Comparison of ENCODE assay signal across 10 cellular contexts in the genomic region with DNA sequence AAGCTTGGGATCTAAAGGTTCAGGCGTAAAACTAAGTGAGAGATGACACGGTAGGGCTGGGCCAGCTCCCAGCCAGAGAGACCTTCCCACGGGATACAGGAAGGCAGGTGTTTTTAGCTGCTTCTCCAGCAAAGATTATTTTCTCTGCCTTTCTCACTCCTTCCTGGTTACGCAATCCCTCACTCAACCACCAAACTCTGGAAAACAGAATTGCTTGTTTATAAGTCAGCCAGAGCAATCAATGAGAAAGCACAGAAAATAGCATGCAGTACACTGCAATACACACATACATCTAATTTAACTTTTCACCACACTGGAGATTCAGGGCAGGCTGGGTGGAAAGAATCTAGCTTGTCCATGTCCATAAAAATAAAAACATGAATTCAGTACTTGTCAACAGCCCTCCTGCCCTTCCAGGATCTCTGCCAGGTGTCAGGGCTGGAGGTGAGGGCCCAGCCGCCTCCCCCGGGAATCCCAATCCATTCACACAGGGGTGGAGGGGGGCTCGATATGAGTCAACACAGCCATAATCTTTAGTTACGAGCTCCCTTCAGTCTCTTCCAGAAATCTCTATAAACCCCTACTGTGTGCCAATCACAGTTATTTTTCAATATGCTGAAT. TPM values are rescaled to one million over a fixed set of nuclear protein-coding genes. Genes with fewer than 3 reads are reported as not detected.
DNase-seq lines count a peak whose midpoint lies in the region; ATAC-seq and TF ChIP-seq lines count a peak whose summit lies in the region.
"Had no signal": no experiment of that assay in that cellular context is flagged by ENCODE, and none has a peak within 500 bp of the region (broad histone marks: within the 10 kb centered on the region; RNA-seq: fewer than 3 reads in every experiment).

No MANE protein-coding gene starts in this region.

- no peak for TF ChIP-seq CTCF in AG10803 (conservative IDR thresholded peaks at IDR 0.05; ENCODE audit: low read length)
- no peak for TF ChIP-seq CTCF in breast epithelium (IDR thresholded peaks at IDR 0.05)
- TF ChIP-seq CTCF in liver (IDR thresholded peaks at IDR 0.05; ENCODE audit: low read depth, low read length, missing input control) = no peak

- H3K4me1 ChIP-seq in breast epithelium (no peaks in the 10 kb centered on the region), liver (ENCODE audit: control insufficient read depth in 4 of 4, insufficient read depth in 4 of 4, low read length in 3 of 4) (peaks cover 11 to 38% (median 19%) of the 10 kb centered on the region in 4 donors), SJCRH30 (no peaks in the 10 kb centered on the region)
- H3K4me1 ChIP-seq: sigmoid colon had no signal

- in situ Hi-C loops in KBM-7 (cut with MboI; ENCODE audit: low pct_unique_long_range_greater_than_20kb, low sequenced_read_pairs) = no loop called here

- H3K4me3 ChIP-seq in AG10803 (ENCODE audit: low read length) = no peak overlapping the region
- H3K4me3 ChIP-seq in breast epithelium = no peak overlapping the region
- no peak overlapping the region for H3K4me3 ChIP-seq in liver (ENCODE audit: low read depth in 1 of 3, low read length in 3 of 3)
- no peak overlapping the region for H3K4me3 ChIP-seq in SJCRH30
- H3K4me3 ChIP-seq: sigmoid colon had no signal

- 27% methylated on average over 8 of the region's 8 CpGs for WGBS in liver

- ATAC-seq in HG02623 (IDR thresholded peaks at IDR 0.05; ENCODE audit: unreplicated experiment) = no peak
- no peak for ATAC-seq in GM21515 (IDR thresholded peaks at IDR 0.05; ENCODE audit: unreplicated experiment)
- ATAC-seq: stimulated activated naive B cell treated with anti-CD40 and anti-IgM and Interleukin-4, amounts not matched to agents 10 μg/mL and 1 μg/mL and 100 μg/mL, for 72 hours had no signal

- H3K9me3 ChIP-seq in breast epithelium = no peaks in the 10 kb centered on the region
- no peaks in the 10 kb centered on the region for H3K9me3 ChIP-seq in liver (ENCODE audit: control insufficient read depth in 4 of 4, low read length in 3 of 4)
- no peaks in the 10 kb centered on the region for H3K9me3 ChIP-seq in SJCRH30 (replicated peaks)
- H3K9me3 ChIP-seq: sigmoid colon had no signal

- no peak for TF ChIP-seq POLR2A in breast epithelium (IDR thresholded peaks at IDR 0.05)

- H3K27me3 ChIP-seq in breast epithelium (no peaks in the 10 kb centered on the region), liver (ENCODE audit: control insufficient read depth in 4 of 4, insufficient read depth in 4 of 4, low read length in 3 of 4) (no peaks in the 10 kb centered on the region), SJCRH30 (no peaks in the 10 kb centered on the region)
- H3K27me3 ChIP-seq: sigmoid colon had no signal

- H3K9ac ChIP-seq in liver (ENCODE audit: low read depth in 1 of 2, low read length in 2 of 2) = no peak overlapping the region

- H3K27ac ChIP-seq in breast epithelium (peak overlapping the region; percentile 88 to 90), liver (ENCODE audit: low read depth in 1 of 2, low read length in 2 of 2) (peak overlapping the region; percentile 73 to 82), SJCRH30 (no peak overlapping the region)

- no peaks in the 10 kb centered on the region for H3K36me3 ChIP-seq in breast epithelium
- H3K36me3 ChIP-seq in liver (ENCODE audit: control insufficient read depth in 4 of 4, insufficient read depth in 3 of 4, low read depth in 1 of 4, low read length in 3 of 4) = peaks cover 0 to under 1% (median 0%) of the 10 kb centered on the region in 4 donors
- H3K36me3 ChIP-seq in SJCRH30 = no peaks in the 10 kb centered on the region
- H3K36me3 ChIP-seq: sigmoid colon had no signal

- DNase-seq in AG10803 (ENCODE audit: low read depth) (peak; percentile 49), KBM-7 (peak; percentile 30), breast epithelium (ENCODE audit: low spot score in 2 of 2) (no peak), anterior cingulate cortex (lab: John Stamatoyannopoulos, UW) (no peak), SJCRH30 (no peak)
- DNase-seq: sigmoid colon; stimulated activated naive B cell treated with anti-CD40 and anti-IgM and Interleukin-4, amounts not matched to agents 10 μg/mL and 1 μg/mL and 100 μg/mL, for 72 hours had no signal

- intact Hi-C loops in breast epithelium (cut with DNase I; ENCODE audit: low total_unique reads) = no loop called here

- TF ChIP-seq RAD21 in liver (IDR thresholded peaks at IDR 0.05) = peak in 1 of 2 donors; percentile 35

TF ChIP-seq in liver, 16 proteins besides CTCF, POLR2A, EP300 and RAD21:
- TF ChIP-seq RXRA (IDR thresholded peaks at IDR 0.05) (peak; percentile 21 to 62), NR2F2 (IDR thresholded peaks at IDR 0.05) (no peak), HNF4A (conservative IDR thresholded peaks at IDR 0.05) (peak; percentile 16 to 49), GABPA (IDR thresholded peaks at IDR 0.05 in 1 of 2, conservative IDR thresholded peaks at IDR 0.05 in 1 of 2) (peak in 1 of 2 donors; percentile 25), FOXA1 (IDR thresholded peaks at IDR 0.05) (peak; percentile 48), EGR1 (IDR thresholded peaks at IDR 0.05; ENCODE audit: low read depth in 2 of 2) (no peak), HNF4G (IDR thresholded peaks at IDR 0.05) (no peak), SP1 (IDR thresholded peaks at IDR 0.05) (no peak), YY1 (IDR thresholded peaks at IDR 0.05) (no peak), FOXA2 (IDR thresholded peaks at IDR 0.05) (peak; percentile 47), TAF1 (conservative IDR thresholded peaks at IDR 0.05) (no peak), JUND (IDR thresholded peaks at IDR 0.05) (no peak)
- TF ChIP-seq, protein P1, sequence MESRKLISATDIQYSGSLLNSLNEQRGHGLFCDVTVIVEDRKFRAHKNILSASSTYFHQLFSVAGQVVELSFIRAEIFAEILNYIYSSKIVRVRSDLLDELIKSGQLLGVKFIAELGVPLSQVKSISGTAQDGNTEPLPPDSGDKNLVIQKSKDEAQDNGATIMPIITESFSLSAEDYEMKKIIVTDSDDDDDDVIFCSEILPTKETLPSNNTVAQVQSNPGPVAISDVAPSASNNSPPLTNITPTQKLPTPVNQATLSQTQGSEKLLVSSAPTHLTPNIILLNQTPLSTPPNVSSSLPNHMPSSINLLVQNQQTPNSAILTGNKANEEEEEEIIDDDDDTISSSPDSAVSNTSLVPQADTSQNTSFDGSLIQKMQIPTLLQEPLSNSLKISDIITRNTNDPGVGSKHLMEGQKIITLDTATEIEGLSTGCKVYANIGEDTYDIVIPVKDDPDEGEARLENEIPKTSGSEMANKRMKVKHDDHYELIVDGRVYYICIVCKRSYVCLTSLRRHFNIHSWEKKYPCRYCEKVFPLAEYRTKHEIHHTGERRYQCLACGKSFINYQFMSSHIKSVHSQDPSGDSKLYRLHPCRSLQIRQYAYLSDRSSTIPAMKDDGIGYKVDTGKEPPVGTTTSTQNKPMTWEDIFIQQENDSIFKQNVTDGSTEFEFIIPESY (IDR thresholded peaks at IDR 0.05) = no peak
- TF ChIP-seq, protein P2, sequence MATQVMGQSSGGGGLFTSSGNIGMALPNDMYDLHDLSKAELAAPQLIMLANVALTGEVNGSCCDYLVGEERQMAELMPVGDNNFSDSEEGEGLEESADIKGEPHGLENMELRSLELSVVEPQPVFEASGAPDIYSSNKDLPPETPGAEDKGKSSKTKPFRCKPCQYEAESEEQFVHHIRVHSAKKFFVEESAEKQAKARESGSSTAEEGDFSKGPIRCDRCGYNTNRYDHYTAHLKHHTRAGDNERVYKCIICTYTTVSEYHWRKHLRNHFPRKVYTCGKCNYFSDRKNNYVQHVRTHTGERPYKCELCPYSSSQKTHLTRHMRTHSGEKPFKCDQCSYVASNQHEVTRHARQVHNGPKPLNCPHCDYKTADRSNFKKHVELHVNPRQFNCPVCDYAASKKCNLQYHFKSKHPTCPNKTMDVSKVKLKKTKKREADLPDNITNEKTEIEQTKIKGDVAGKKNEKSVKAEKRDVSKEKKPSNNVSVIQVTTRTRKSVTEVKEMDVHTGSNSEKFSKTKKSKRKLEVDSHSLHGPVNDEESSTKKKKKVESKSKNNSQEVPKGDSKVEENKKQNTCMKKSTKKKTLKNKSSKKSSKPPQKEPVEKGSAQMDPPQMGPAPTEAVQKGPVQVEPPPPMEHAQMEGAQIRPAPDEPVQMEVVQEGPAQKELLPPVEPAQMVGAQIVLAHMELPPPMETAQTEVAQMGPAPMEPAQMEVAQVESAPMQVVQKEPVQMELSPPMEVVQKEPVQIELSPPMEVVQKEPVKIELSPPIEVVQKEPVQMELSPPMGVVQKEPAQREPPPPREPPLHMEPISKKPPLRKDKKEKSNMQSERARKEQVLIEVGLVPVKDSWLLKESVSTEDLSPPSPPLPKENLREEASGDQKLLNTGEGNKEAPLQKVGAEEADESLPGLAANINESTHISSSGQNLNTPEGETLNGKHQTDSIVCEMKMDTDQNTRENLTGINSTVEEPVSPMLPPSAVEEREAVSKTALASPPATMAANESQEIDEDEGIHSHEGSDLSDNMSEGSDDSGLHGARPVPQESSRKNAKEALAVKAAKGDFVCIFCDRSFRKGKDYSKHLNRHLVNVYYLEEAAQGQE (IDR thresholded peaks at IDR 0.05) = no peak
- TF ChIP-seq, protein P3, sequence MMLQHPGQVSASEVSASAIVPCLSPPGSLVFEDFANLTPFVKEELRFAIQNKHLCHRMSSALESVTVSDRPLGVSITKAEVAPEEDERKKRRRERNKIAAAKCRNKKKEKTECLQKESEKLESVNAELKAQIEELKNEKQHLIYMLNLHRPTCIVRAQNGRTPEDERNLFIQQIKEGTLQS (IDR thresholded peaks at IDR 0.05) = no peak
- TF ChIP-seq, protein P4, sequence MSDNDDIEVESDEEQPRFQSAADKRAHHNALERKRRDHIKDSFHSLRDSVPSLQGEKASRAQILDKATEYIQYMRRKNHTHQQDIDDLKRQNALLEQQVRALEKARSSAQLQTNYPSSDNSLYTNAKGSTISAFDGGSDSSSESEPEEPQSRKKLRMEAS (IDR thresholded peaks at IDR 0.05) = no peak

RNA-seq across cellular contexts. Expression of a gene that starts 12.2 kb away (rescaled TPM):
- 10 to 100 TPM in 2 of 3 donors, 1 to 10 TPM in 1; 1.4 to 55.3 (median 35.4) TPM for total RNA-seq in breast epithelium
- 10 to 100 TPM in 1 of 2 donors, 1 to 10 TPM in 1; 7.6 to 31.5 TPM for total RNA-seq in liver
- polyA plus RNA-seq in liver = 10 to 100 TPM in 1 of 2 donors, 1 to 10 TPM in 1; 9.2 to 10.5 TPM
- total RNA-seq in SJCRH30 (2014; rRNA removed; shearing (Covaris generic)) = 12.6 and 12.7 TPM in 2 replicates

RNA-seq across cellular contexts. Expression of a gene that starts 28.5 kb away (rescaled TPM):
- total RNA-seq in breast epithelium (10 to 100 TPM in 2 of 3 donors, 1 to 10 TPM in 1; 9.4 to 14.2 (median 12.5) TPM), liver (1 to 10 TPM; 4.1 to 5.2 TPM)
- 1 to 10 TPM; 2.5 to 3.1 TPM for polyA plus RNA-seq in liver
- total RNA-seq in SJCRH30 (2014; rRNA removed; shearing (Covaris generic)) = 12.6 and 12.7 TPM in 2 replicates

Comparison
In these comparisons a context has a peak if more than half of its experiments do, and no peak if none do; other contexts are left out.
1. DNase-seq: peak in AG10803 (single experiment) and KBM-7 (single experiment); none in breast epithelium (0 of 2), anterior cingulate cortex (0 of 58) and SJCRH30 (0 of 2).